8 cellular contexts compared by ENCODE assay signal in the genomic region with DNA sequence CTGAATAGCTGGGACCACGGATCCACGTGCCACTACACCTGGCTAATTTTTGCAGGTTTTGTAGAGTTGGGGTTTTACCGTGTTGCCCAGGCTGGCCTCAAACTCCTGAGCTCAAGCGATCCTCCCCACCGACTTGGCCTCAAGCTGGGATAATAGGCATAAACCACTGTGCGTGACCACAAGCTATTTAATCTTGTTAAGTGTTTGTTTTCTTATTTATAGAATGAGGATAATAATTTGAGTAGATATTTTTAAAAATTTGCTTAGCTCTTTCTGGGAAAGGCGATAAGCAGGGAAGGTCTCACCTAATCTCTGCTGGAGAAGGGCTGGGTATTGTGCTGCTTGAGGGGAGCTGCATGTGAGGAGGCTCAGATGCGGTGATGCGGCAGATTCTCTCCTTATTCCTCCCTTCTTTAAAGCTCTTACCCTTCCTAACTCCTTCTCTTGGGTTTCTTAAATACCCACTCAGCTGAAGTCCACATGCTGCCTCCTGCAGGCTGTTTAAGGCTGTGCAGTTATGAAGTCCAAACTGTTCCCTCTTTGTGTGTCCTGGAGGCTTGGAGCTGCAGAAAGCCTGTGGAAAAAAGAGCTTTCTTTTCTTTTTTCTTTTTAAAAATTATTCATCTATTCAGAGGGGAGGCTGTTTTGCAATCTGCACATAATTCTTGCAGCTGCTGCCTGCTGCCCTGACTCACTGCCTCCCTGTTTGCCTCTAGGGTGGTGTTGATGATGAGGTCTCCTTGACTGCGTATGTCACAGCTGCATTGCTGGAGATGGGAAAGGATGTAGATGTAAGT. TPM values are rescaled to one million over a fixed set of nuclear protein-coding genes. Genes with fewer than 3 reads are reported as not detected.
DNase-seq lines count a peak whose midpoint lies in the region; ATAC-seq, FAIRE-seq and TF ChIP-seq lines count a peak whose summit lies in the region.

No MANE protein-coding gene starts in this region.

- H3K4me2 ChIP-seq in IMR-90 (ENCODE audit: low read depth, low read length): no peak overlapping the region
- H3K4me2 ChIP-seq in mesenchymal stem cell (ENCODE audit: low read length, poor library complexity, severe bottlenecking): no peak overlapping the region

- H3K9me3 ChIP-seq in IMR-90 (ENCODE audit: control insufficient read depth, insufficient read depth, low read length): no peaks in the 10 kb centered on the region
- H3K9me3 ChIP-seq in mesenchymal stem cell (ENCODE audit: control insufficient read depth, low read length): no peaks in the 10 kb centered on the region
- no peaks in the 10 kb centered on the region for H3K9me3 ChIP-seq in transverse colon

- BruUV-seq in IMR-90 (replicated peaks; lab: Mats Ljungman, UMichigan): no TSS peak

- no peak for TF ChIP-seq EP300 in transverse colon (IDR thresholded peaks at IDR 0.05; ENCODE audit: low read depth)

- H3K4ac ChIP-seq in IMR-90 (ENCODE audit: low read depth, low read length) (no peak overlapping the region), mesenchymal stem cell (ENCODE audit: low read depth in 1 of 2, low read length in 2 of 2) (no peak overlapping the region)

- no peak overlapping the region for H3K23ac ChIP-seq in IMR-90 (ENCODE audit: low read depth, low read length)
- no peak overlapping the region for H3K23ac ChIP-seq in mesenchymal stem cell (ENCODE audit: low read length in 2 of 2)

- no peaks in the 10 kb centered on the region for H3K9me1 ChIP-seq in IMR-90 (ENCODE audit: insufficient read depth, low read length)

- H3K36me3 ChIP-seq in IMR-90 (ENCODE audit: control insufficient read depth, insufficient read depth, low read length) (no peaks in the 10 kb centered on the region), mesenchymal stem cell (ENCODE audit: control insufficient read depth in 1 of 2, insufficient read depth in 2 of 2, low read depth in 1 of 2, low read length in 2 of 2) (no peaks in the 10 kb centered on the region), transverse colon (no peaks in the 10 kb centered on the region)

- H3K4me3 ChIP-seq in IMR-90 (ENCODE audit: insufficient read depth, low read depth, low read length) (no peak overlapping the region), mesenchymal stem cell (ENCODE audit: insufficient read depth in 1 of 2, low read depth in 1 of 2, low read length in 2 of 2) (no peak overlapping the region), transverse colon (no peak overlapping the region)

- POLR2A ChIA-PET in IMR-90 (lab: Charles Lee; ENCODE audit: unreplicated experiment): no interaction called here

- WGBS in IMR-90 (ENCODE audit: extremely low coverage in 2 of 2, insufficient read length in 1 of 2), 2 experiments: 71% methylated on average over 1 of the region's 10 CpGs; no CpG with 5 or more reads in 1 of the 2 experiments
- WGBS in mesenchymal stem cell: 87% methylated on average over 10 of the region's 10 CpGs
- 75 to 95% methylated on average over 6 to 10 of the region's 10 CpGs for WGBS in transverse colon (ENCODE audit: low coverage in 1 of 2), 2 donors

- no peak overlapping the region for H3K9ac ChIP-seq in IMR-90 (ENCODE audit: low read depth, low read length)
- peak overlapping the region; percentile 49 for H3K9ac ChIP-seq in mesenchymal stem cell (ENCODE audit: low read length)

- no peak overlapping the region for H2BK12ac ChIP-seq in mesenchymal stem cell (ENCODE audit: low read length in 2 of 2)

- H3K56ac ChIP-seq in IMR-90 (ENCODE audit: extremely low read depth, insufficient read depth, low read length): no peak overlapping the region

- H3K9me3 Mint-ChIP-seq in endothelial cell (ENCODE audit: unreplicated experiment): no peaks in the 10 kb centered on the region

- H3K27me3 ChIP-seq in IMR-90 (ENCODE audit: control insufficient read depth, insufficient read depth, low read length): no peaks in the 10 kb centered on the region
- no peaks in the 10 kb centered on the region for H3K27me3 ChIP-seq in mesenchymal stem cell (ENCODE audit: control insufficient read depth in 1 of 2, insufficient read depth in 1 of 2, low read length in 2 of 2)
- H3K27me3 ChIP-seq in transverse colon: no peaks in the 10 kb centered on the region

- no peak overlapping the region for H2AFZ ChIP-seq in IMR-90 (replicated peaks; ENCODE audit: low read length, poor library complexity)
- H2AFZ ChIP-seq in mesenchymal stem cell (ENCODE audit: low read depth, low read length): no peak overlapping the region

- no peak overlapping the region for H2AK9ac ChIP-seq in IMR-90 (replicated peaks; ENCODE audit: low read depth, low read length, poor library complexity)

- no peak overlapping the region for H2BK15ac ChIP-seq in IMR-90 (ENCODE audit: low read depth, low read length)
- no peak overlapping the region for H2BK15ac ChIP-seq in mesenchymal stem cell (ENCODE audit: low read depth, poor library complexity, severe bottlenecking)

- no peaks in the 10 kb centered on the region for H3K4me1 ChIP-seq in IMR-90 (ENCODE audit: control insufficient read depth, insufficient read depth, low read length)
- H3K4me1 ChIP-seq in mesenchymal stem cell (ENCODE audit: control insufficient read depth, insufficient read depth, low read depth, low read length): no peaks in the 10 kb centered on the region
- H3K4me1 ChIP-seq in transverse colon: no peaks in the 10 kb centered on the region

- no peak overlapping the region for H2BK20ac ChIP-seq in IMR-90 (ENCODE audit: low read depth, low read length)

- dilution Hi-C loops in IMR-90 (cut with HindIII; ENCODE audit: low sequenced_read_pairs, unreplicated experiment): no loop called here

- no peak for TF ChIP-seq POLR2A in IMR-90 (IDR thresholded peaks at IDR 0.05; ENCODE audit: low read depth, low read length)
- TF ChIP-seq POLR2A in transverse colon (IDR thresholded peaks at IDR 0.05): no peak

- H3K4me3 Mint-ChIP-seq in endothelial cell (ENCODE audit: unreplicated experiment): no peak overlapping the region

- no peak overlapping the region for H2AK5ac ChIP-seq in IMR-90 (ENCODE audit: low read depth, low read length)
- H2AK5ac ChIP-seq in mesenchymal stem cell (ENCODE audit: low read length, severe bottlenecking): no peak overlapping the region

- TF ChIP-seq RAD21 in IMR-90 (IDR thresholded peaks at IDR 0.05; ENCODE audit: low read length): peak; percentile 50

- H3K27ac ChIP-seq in IMR-90 (ENCODE audit: insufficient read depth, low read length) (no peak overlapping the region), mesenchymal stem cell (ENCODE audit: low read length, poor library complexity, severe bottlenecking) (no peak overlapping the region), transverse colon (no peak overlapping the region)

- no peak overlapping the region for H2BK120ac ChIP-seq in IMR-90 (ENCODE audit: low read depth, low read length)
- no peak overlapping the region for H2BK120ac ChIP-seq in mesenchymal stem cell (ENCODE audit: low read depth, low read length)

- peak; percentile 23 for DNase-seq in DMS79 (lab: John Stamatoyannopoulos, UW)
- DNase-seq in IMR-90: peak; percentile 54
- peak; percentile 46 for DNase-seq in endothelial cell (ENCODE audit: low spot score)
- peak; percentile 49 for DNase-seq in mesenchymal stem cell
- DNase-seq in transverse colon: peak; percentile 31
- no peak for DNase-seq in occipital lobe (lab: John Stamatoyannopoulos, UW)

- H4K8ac ChIP-seq in IMR-90 (ENCODE audit: low read depth in 2 of 2, low read length in 2 of 2): no peak overlapping the region
- no peak overlapping the region for H4K8ac ChIP-seq in mesenchymal stem cell (ENCODE audit: low read length)

- intact Hi-C loops in IMR-90 (cut with micrococcal nuclease): loop anchor here (1.0 kb wide), 2 partner anchors 178 to 202 kb away; no protein-coding TSS in a partner anchor
- intact Hi-C loops in transverse colon (cut with DNase I; ENCODE audit: low total_unique reads): no loop called here

- CTCF ChIA-PET in IMR-90 (lab: Yijun Ruan, JAX): interaction anchor here (0.6 to 2.0 kb wide), 10 partner anchors 9 to 203 kb away, joined by 3 to 13 read pairs (median 3); no protein-coding TSS in a partner anchor

- no peaks in the 10 kb centered on the region for H3K79me1 ChIP-seq in IMR-90 (ENCODE audit: low read depth in 1 of 2, low read length in 2 of 2)
- H3K79me1 ChIP-seq in mesenchymal stem cell (replicated peaks; ENCODE audit: low read length, poor library complexity, severe bottlenecking): no peaks in the 10 kb centered on the region

- in situ Hi-C loops in IMR-90 (cut with MboI; ENCODE audit: low sequenced_read_pairs): no loop called here
- in situ Hi-C loops in transverse colon (cut with MboI; ENCODE audit: low pct_ligation_motif_present in 1 of 4, low pct_unique_long_range_greater_than_20kb in 1 of 4, low sequenced_read_pairs in 3 of 4): loop anchor here in 2 of 4 donors (25.0 kb wide), 2 partner anchors 173 to 323 kb away; partner anchors contain the start of genes CLEC4E (in 1 of the 2) and RIMKLB (in 1 of the 2)

- ATAC-seq in IMR-90 (ENCODE audit: low read depth) (peak; percentile 87), HG03097 (IDR thresholded peaks at IDR 0.05; ENCODE audit: low FRiP score, unreplicated experiment) (no peak)

- peaks cover 9% of the 10 kb centered on the region for H3K27me3 Mint-ChIP-seq in endothelial cell (ENCODE audit: unreplicated experiment)

- no peaks in the 10 kb centered on the region for H3K36me3 Mint-ChIP-seq in endothelial cell (ENCODE audit: low read depth, unreplicated experiment)

- no peaks in the 10 kb centered on the region for H3K4me1 Mint-ChIP-seq in endothelial cell (ENCODE audit: unreplicated experiment)

- peak; percentile 46 for FAIRE-seq in TTC549 (lab: Jason Lieb, UNC)

- H3K18ac ChIP-seq in IMR-90 (ENCODE audit: low read depth, low read length): no peak overlapping the region
- H3K18ac ChIP-seq in mesenchymal stem cell (ENCODE audit: low read depth in 1 of 2, low read length in 2 of 2): no peak overlapping the region

- H3K14ac ChIP-seq in IMR-90 (replicated peaks; ENCODE audit: low read depth, low read length) (no peak overlapping the region), mesenchymal stem cell (ENCODE audit: low read length in 2 of 2) (no peak overlapping the region)

- peak; percentile 51 for TF ChIP-seq CTCF in IMR-90 (conservative IDR thresholded peaks at IDR 0.05; ENCODE audit: low read depth, low read length)
- peak; percentile 72 for TF ChIP-seq CTCF in endothelial cell (IDR thresholded peaks at IDR 0.05; ENCODE audit: unreplicated experiment)
- peak; percentile 38 to 54 (median 48) for TF ChIP-seq CTCF in transverse colon (IDR thresholded peaks at IDR 0.05)

- no peak overlapping the region for H4K5ac ChIP-seq in IMR-90 (ENCODE audit: low read depth, low read length)

- no peak overlapping the region for H2BK5ac ChIP-seq in IMR-90 (ENCODE audit: low read depth, low read length, poor library complexity, severe bottlenecking)
- no peak overlapping the region for H2BK5ac ChIP-seq in mesenchymal stem cell (ENCODE audit: low read depth, low read length, poor library complexity, severe bottlenecking)

- H4K91ac ChIP-seq in IMR-90 (ENCODE audit: insufficient read depth, low read depth, low read length): no peak overlapping the region
- no peak overlapping the region for H4K91ac ChIP-seq in mesenchymal stem cell (ENCODE audit: low read length)

- H4K20me1 ChIP-seq in IMR-90 (ENCODE audit: insufficient read depth, low read length): no peaks in the 10 kb centered on the region

- no peak overlapping the region for H3K27ac Mint-ChIP-seq in endothelial cell (ENCODE audit: unreplicated experiment)

RNA-seq across cellular contexts. Expression of gene A2ML1, which starts 37.9 kb away (rescaled TPM):
- total RNA-seq in IMR-90 (2012; rRNA removed): not detected in 2 replicates
- not detected in 2 replicates for polyA plus RNA-seq in IMR-90 (2012; rRNA removed)
- not detected in 2 replicates for polyA plus RNA-seq in IMR-90 (2012; cell fraction: cytosol; rRNA removed)
- polyA plus RNA-seq in IMR-90 (2012; cell fraction: nucleus; rRNA removed; ENCODE audit: low replicate concordance): not detected in 2 replicates
- total RNA-seq in endothelial cell (ENCODE audit: unreplicated experiment): not detected
- not detected for polyA plus RNA-seq in mesenchymal stem cell (2013, experiment 1 of 2)
- polyA plus RNA-seq in mesenchymal stem cell (2013, experiment 2 of 2): not detected
- not detected for total RNA-seq in transverse colon
- 1.2 TPM for total RNA-seq in occipital lobe

RNA-seq across cellular contexts. Expression of gene PHC1, which starts 53.9 kb away (rescaled TPM):
- total RNA-seq in IMR-90 (2012; rRNA removed) (9.1 and 9.7 TPM in 2 replicates), endothelial cell (ENCODE audit: unreplicated experiment) (55.3 TPM), transverse colon (10 to 100 TPM in 3 of 4 donors, 1 to 10 TPM in 1; 9.3 to 23.6 (median 15.3) TPM), occipital lobe (28.7 TPM)
- 23.1 and 24.4 TPM in 2 replicates for polyA plus RNA-seq in IMR-90 (2012; rRNA removed)
- polyA plus RNA-seq in IMR-90 (2012; cell fraction: cytosol; rRNA removed): 6.6 and 15.8 TPM in 2 replicates
- polyA plus RNA-seq in IMR-90 (2012; cell fraction: nucleus; rRNA removed; ENCODE audit: low replicate concordance): 149 and 169 TPM in 2 replicates
- polyA plus RNA-seq in mesenchymal stem cell (2013, experiment 1 of 2): 40.7 TPM
- polyA plus RNA-seq in mesenchymal stem cell (2013, experiment 2 of 2): 40.7 TPM
